ENCODE assay signal across 19 cellular contexts in the genomic region with DNA sequence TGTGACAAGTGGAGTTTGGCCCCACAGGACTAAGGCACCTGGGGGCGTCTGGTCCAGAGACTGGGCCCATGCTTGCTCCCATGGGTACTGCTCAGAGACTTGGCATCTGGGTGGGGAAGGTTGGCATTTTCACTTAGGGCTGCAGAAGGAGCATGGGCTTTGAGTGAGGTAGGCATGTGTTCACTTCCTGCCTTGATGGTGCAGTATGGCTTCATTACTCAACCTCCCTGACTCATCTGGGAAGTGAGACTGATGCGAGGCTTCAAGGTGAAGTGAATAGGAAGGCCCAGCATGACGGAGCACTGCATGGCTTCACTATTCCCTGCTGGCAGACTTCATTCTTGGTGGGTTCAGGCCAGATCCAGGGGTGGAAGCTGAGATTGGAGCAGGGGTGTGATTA. TPM values are rescaled to one million over a fixed set of nuclear protein-coding genes. Genes with fewer than 3 reads are reported as not detected.
DNase-seq lines count a peak whose midpoint lies in the region; ATAC-seq, FAIRE-seq and TF ChIP-seq lines count a peak whose summit lies in the region.
"Not testable (repeated sequence)": the region's sequence is repeated elsewhere in the genome, so short reads cannot be mapped to it uniquely, and the experiment has no call there.
"Had no signal": no experiment of that assay in that cellular context is flagged by ENCODE, and none has a peak within 500 bp of the region (broad histone marks: within the 10 kb centered on the region; RNA-seq: fewer than 3 reads in every experiment).

No MANE protein-coding gene starts in this region.

- not testable (repeated sequence) for H3K9me3 Mint-ChIP-seq in activated CD4-positive, alpha-beta T cell treated with anti-CD3 and anti-CD28 coated beads for 36 hours (ENCODE audit: low read depth); stimulated activated naive CD8-positive, alpha-beta T cell treated with anti-CD3 and anti-CD28 coated beads, Interleukin-15, amount 100 ng/mL, for 72 hours

- not testable (repeated sequence) for H3K4me1 Mint-ChIP-seq in activated CD4-positive, alpha-beta T cell treated with anti-CD3 and anti-CD28 coated beads for 36 hours; stimulated activated naive CD8-positive, alpha-beta T cell treated with anti-CD3 and anti-CD28 coated beads, Interleukin-15, amount 100 ng/mL, for 72 hours

- TF ChIP-seq CTCF in keratinocyte (optimal IDR thresholded peaks at IDR 0.05 in 1 of 3, IDR thresholded peaks at IDR 0.05 in 1 of 3, conservative IDR thresholded peaks at IDR 0.05 in 1 of 3; ENCODE audit: extremely low read depth in 1 of 3, insufficient read depth in 2 of 3, low read length in 3 of 3) = not testable (repeated sequence)

- not testable (repeated sequence) for H3K4me1 ChIP-seq in keratinocyte (ENCODE audit: control insufficient read depth, extremely low read depth, insufficient read depth, low read length)

- ATAC-seq in GM18502 (IDR thresholded peaks at IDR 0.05; ENCODE audit: poor library complexity, unreplicated experiment) (peak; percentile 76), GM19351 (IDR thresholded peaks at IDR 0.05; ENCODE audit: unreplicated experiment) (peak; percentile 83), GM21737 (IDR thresholded peaks at IDR 0.05; ENCODE audit: unreplicated experiment) (peak; percentile 64), HG03045 (IDR thresholded peaks at IDR 0.05; ENCODE audit: unreplicated experiment) (peak; percentile 54), HG03469 (IDR thresholded peaks at IDR 0.05; ENCODE audit: unreplicated experiment) (peak; percentile 65)
- peak; percentile 100 for ATAC-seq in activated CD4-positive, alpha-beta T cell treated with anti-CD3 and anti-CD28 coated beads for 36 hours
- ATAC-seq in stimulated activated naive CD8-positive, alpha-beta T cell treated with anti-CD3 and anti-CD28 coated beads, Interleukin-15, amount 100 ng/mL, for 72 hours = peak; percentile 93

- not testable (repeated sequence) for FAIRE-seq in keratinocyte (lab: Jason Lieb, UNC)

- not testable (repeated sequence) for DNase-seq in activated CD4-positive, alpha-beta T cell treated with anti-CD3 and anti-CD28 coated beads for 36 hours; keratinocyte (ENCODE audit: low read depth, low spot score); stimulated activated naive CD8-positive, alpha-beta T cell treated with anti-CD3 and anti-CD28 coated beads, Interleukin-15, amount 100 ng/mL, for 72 hours

- H3K27ac Mint-ChIP-seq in activated CD4-positive, alpha-beta T cell treated with anti-CD3 and anti-CD28 coated beads for 36 hours; stimulated activated naive CD8-positive, alpha-beta T cell treated with anti-CD3 and anti-CD28 coated beads, Interleukin-15, amount 100 ng/mL, for 72 hours: not testable (repeated sequence)

- H3K4me3 ChIP-seq in keratinocyte (ENCODE audit: control insufficient read depth in 2 of 3, extremely low read depth in 1 of 3, insufficient read depth in 2 of 3, low read depth in 1 of 3, low read length in 3 of 3) = not testable (repeated sequence)

- not testable (repeated sequence) for H3K36me3 Mint-ChIP-seq in activated CD4-positive, alpha-beta T cell treated with anti-CD3 and anti-CD28 coated beads for 36 hours (ENCODE audit: low read depth)

- H3K27me3 ChIP-seq in keratinocyte (ENCODE audit: control insufficient read depth, extremely low read depth, insufficient read depth, low read length) = not testable (repeated sequence)

- H3K27ac ChIP-seq in keratinocyte (ENCODE audit: control insufficient read depth, insufficient read depth, low read length) = peak overlapping the region; percentile 68

- CTCF ChIA-PET in activated CD4-positive, alpha-beta T cell treated with anti-CD3 and anti-CD28 coated beads for 36 hours (lab: Charles Lee) = not testable (repeated sequence)

- not testable (repeated sequence) for H3K9me1 ChIP-seq in keratinocyte (ENCODE audit: control insufficient read depth, extremely low read depth, insufficient read depth, low read length)

- H3K4me2 ChIP-seq in keratinocyte (ENCODE audit: control insufficient read depth, extremely low read depth, insufficient read depth, low read depth, low read length) = not testable (repeated sequence)

- H3K4me3 Mint-ChIP-seq in activated CD4-positive, alpha-beta T cell treated with anti-CD3 and anti-CD28 coated beads for 36 hours; stimulated activated naive CD8-positive, alpha-beta T cell treated with anti-CD3 and anti-CD28 coated beads, Interleukin-15, amount 100 ng/mL, for 72 hours: not testable (repeated sequence)

- H2AFZ ChIP-seq in keratinocyte (ENCODE audit: control insufficient read depth, low read length) = not testable (repeated sequence)

- H3K9me3 ChIP-seq in keratinocyte (ENCODE audit: control insufficient read depth, low read depth, low read length) = not testable (repeated sequence)

- not testable (repeated sequence) for H3K9ac ChIP-seq in keratinocyte (ENCODE audit: control insufficient read depth, extremely low read depth, insufficient read depth, low read length)

- not testable (repeated sequence) for H3K27me3 Mint-ChIP-seq in activated CD4-positive, alpha-beta T cell treated with anti-CD3 and anti-CD28 coated beads for 36 hours; stimulated activated naive CD8-positive, alpha-beta T cell treated with anti-CD3 and anti-CD28 coated beads, Interleukin-15, amount 100 ng/mL, for 72 hours

- dilution Hi-C loops in keratinocyte (cut with MboI; ENCODE audit: extremely low pct_ligation_motif_present, low sequenced_read_pairs) = not testable (repeated sequence)

- H3K36me3 ChIP-seq in keratinocyte (ENCODE audit: control insufficient read depth in 2 of 2, extremely low read depth in 1 of 2, insufficient read depth in 2 of 2, low read length in 2 of 2) = not testable (repeated sequence)

- not testable (repeated sequence) for H4K20me1 ChIP-seq in keratinocyte (ENCODE audit: control insufficient read depth, extremely low read depth, insufficient read depth, low read length)

- POLR2A ChIA-PET in activated CD4-positive, alpha-beta T cell treated with anti-CD3 and anti-CD28 coated beads for 36 hours (lab: Charles Lee) = not testable (repeated sequence)

- not testable (repeated sequence) for H3K79me2 ChIP-seq in keratinocyte (ENCODE audit: control insufficient read depth, insufficient read depth, low read length)

- intact Hi-C loops in activated CD4-positive, alpha-beta T cell treated with anti-CD3 and anti-CD28 coated beads for 36 hours (cut with DNase I, micrococcal nuclease) = not testable (repeated sequence)

RNA-seq across cellular contexts. Expression of a gene that starts 11.3 kb away (rescaled TPM):
- not detected for total RNA-seq in activated CD4-positive, alpha-beta T cell treated with anti-CD3 and anti-CD28 coated beads for 36 hours
- polyA plus RNA-seq in keratinocyte = 799 to 1,190 TPM (median 820 TPM) in 3 replicates
- 328 TPM for polyA plus RNA-seq in keratinocyte (2011; ENCODE audit: low read depth)
- polyA plus RNA-seq in keratinocyte (2011; cell fraction: cytosol; rRNA removed) = 730 and 788 TPM in 2 replicates
- 2,126 and 2,323 TPM in 2 replicates for polyA plus RNA-seq in keratinocyte (2011; cell fraction: nucleus; rRNA removed)
- 341 and 583 TPM in 2 replicates for polyA plus RNA-seq in keratinocyte (2012; ENCODE audit: low replicate concordance)
- 640 to 938 TPM (median 824 TPM) in 3 replicates for polyA minus RNA-seq in keratinocyte
- 409 TPM for polyA minus RNA-seq in keratinocyte (2011; cell fraction: cytosol; rRNA and poly(A)+ RNA removed)
- polyA minus RNA-seq in keratinocyte (2011; cell fraction: nucleus; rRNA and poly(A)+ RNA removed) = 370 and 487 TPM in 2 replicates
- total RNA-seq: A673; activated CD4-positive, alpha-beta memory T cell treated with anti-CD3 and anti-CD28 coated beads for 36 hours; activated naive CD8-positive, alpha-beta T cell treated with anti-CD3 and anti-CD28 coated beads for 36 hours; ascending aorta; CD8-positive, alpha-beta T cell; colonic mucosa; natural killer cell; osteocyte had no signal

RNA-seq across cellular contexts. Expression of a gene that starts 18.9 kb away (rescaled TPM):
- total RNA-seq in activated CD4-positive, alpha-beta T cell treated with anti-CD3 and anti-CD28 coated beads for 36 hours = not detected
- 3.9 to 23.2 TPM (median 10.6 TPM) in 3 replicates for polyA plus RNA-seq in keratinocyte
- 15.1 TPM for polyA plus RNA-seq in keratinocyte (2011; ENCODE audit: low read depth)
- polyA plus RNA-seq in keratinocyte (2011; cell fraction: cytosol; rRNA removed) = 5.1 and 8.0 TPM in 2 replicates
- 10.3 and 12.4 TPM in 2 replicates for polyA plus RNA-seq in keratinocyte (2011; cell fraction: nucleus; rRNA removed)
- 28.6 and 186 TPM in 2 replicates for polyA plus RNA-seq in keratinocyte (2012; ENCODE audit: low replicate concordance)
- polyA minus RNA-seq in keratinocyte = not detected in 3 replicates
- polyA minus RNA-seq in keratinocyte (2011; cell fraction: cytosol; rRNA and poly(A)+ RNA removed) = not detected
- not detected in 2 replicates for polyA minus RNA-seq in keratinocyte (2011; cell fraction: nucleus; rRNA and poly(A)+ RNA removed)
- total RNA-seq: A673; activated CD4-positive, alpha-beta memory T cell treated with anti-CD3 and anti-CD28 coated beads for 36 hours; activated naive CD8-positive, alpha-beta T cell treated with anti-CD3 and anti-CD28 coated beads for 36 hours; ascending aorta; cardiac muscle cell; CD8-positive, alpha-beta T cell; liver; natural killer cell; osteocyte; T-helper 1 cell treated with Interleukin-12 subunit alpha and Interleukin-12 subunit beta and Interleukin-4 antibody, amounts not matched to agents 30 ng/mL and 1 ng/mL, for 36 hours had no signal
- polyA plus RNA-seq: cardiac muscle cell, liver had no signal

RNA-seq across cellular contexts. Expression of a gene that starts 50.8 kb away (rescaled TPM):
- 1 to 10 TPM; 3.7 to 4.1 TPM for total RNA-seq in activated CD4-positive, alpha-beta T cell treated with anti-CD3 and anti-CD28 coated beads for 36 hours
- polyA plus RNA-seq in keratinocyte = 3.5 to 7.3 TPM (median 6.5 TPM) in 3 replicates
- polyA plus RNA-seq in keratinocyte (2011; ENCODE audit: low read depth) = 3.1 TPM
- polyA plus RNA-seq in keratinocyte (2011; cell fraction: cytosol; rRNA removed) = 0.87 and 0.89 TPM in 2 replicates
- 27.5 and 35.5 TPM in 2 replicates for polyA plus RNA-seq in keratinocyte (2011; cell fraction: nucleus; rRNA removed)
- polyA plus RNA-seq in keratinocyte (2012; ENCODE audit: low replicate concordance) = 2.2 and 5.8 TPM in 2 replicates
- polyA minus RNA-seq in keratinocyte = 1.5 to 8.7 TPM (median 8.2 TPM) in 3 replicates
- not detected for polyA minus RNA-seq in keratinocyte (2011; cell fraction: cytosol; rRNA and poly(A)+ RNA removed)
- polyA minus RNA-seq in keratinocyte (2011; cell fraction: nucleus; rRNA and poly(A)+ RNA removed) = 6.2 and 10.4 TPM in 2 replicates
